Comparison of ENCODE assay signal across 8 cellular contexts in the genomic region with DNA sequence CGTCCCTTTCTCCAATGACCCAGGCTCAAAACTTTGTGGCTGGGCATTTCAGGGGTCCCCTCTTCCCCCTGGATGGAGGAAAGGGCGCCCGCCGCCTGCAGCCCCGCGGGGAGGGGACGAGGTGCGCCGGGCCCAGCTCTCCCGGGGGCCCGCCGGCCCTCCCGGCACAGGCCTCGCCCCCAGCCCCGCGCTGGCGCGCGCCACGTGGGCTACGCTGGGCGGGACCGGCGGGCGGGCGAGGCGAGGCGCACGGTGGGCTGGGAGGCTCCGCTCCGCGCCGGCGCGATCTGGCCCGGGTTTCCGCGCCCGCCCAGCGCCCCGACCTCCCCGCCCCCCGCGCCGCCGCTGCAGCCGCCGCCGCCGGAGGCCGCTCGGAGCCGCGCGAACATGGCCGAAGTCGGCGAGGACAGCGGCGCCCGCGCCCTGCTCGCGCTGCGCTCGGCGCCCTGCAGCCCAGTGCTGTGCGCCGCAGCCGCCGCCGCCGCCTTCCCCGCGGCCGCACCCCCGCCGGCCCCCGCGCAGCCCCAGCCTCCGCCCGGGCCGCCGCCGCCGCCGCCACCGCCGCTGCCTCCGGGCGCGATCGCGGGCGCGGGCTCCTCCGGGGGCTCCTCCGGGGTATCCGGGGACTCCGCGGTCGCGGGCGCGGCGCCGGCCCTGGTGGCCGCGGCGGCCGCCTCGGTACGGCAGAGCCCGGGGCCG. TPM values are rescaled to one million over a fixed set of nuclear protein-coding genes. Genes with fewer than 3 reads are reported as not detected.
DNase-seq lines count a peak whose midpoint lies in the region; ATAC-seq and TF ChIP-seq lines count a peak whose summit lies in the region.

Gene FOXK1 (plus strand): TSS at position 374 of the 699 bp plus-strand sequence. CDS start 14 bp downstream, at position 388.

- H3K27me3 Mint-ChIP-seq in CD4-positive, alpha-beta memory T cell: peaks cover 0 to 2% of the 10 kb centered on the region in 2 donors
- no peaks in the 10 kb centered on the region for H3K27me3 Mint-ChIP-seq in activated T-cell treated with anti-CD3 and anti-CD28 coated beads, Interleukin-2, amount 50 U/mL, for 4 hours (ENCODE audit: low read depth)

- peak within 1 kb of the TSS; percentile 90 to 98 (median 94) for H3K27ac Mint-ChIP-seq in CD4-positive, alpha-beta memory T cell

- H4K20me1 ChIP-seq in PC-3 (ENCODE audit: low read length): peaks cover 15% of the 10 kb centered on the region; the same call in 1 of the 2 replicates

- H3F3A ChIP-seq in PC-3 (ENCODE audit: low read length, unreplicated experiment): no peaks in the 10 kb centered on the region

- CTCF ChIA-PET in CD4-positive, alpha-beta memory T cell (lab: Charles Lee; ENCODE audit: partially characterized antibody): interaction anchor here (1.3 to 6.8 kb wide), 4 partner anchors 41 to 70 kb away, joined by 4 to 50 read pairs (median 6); no protein-coding TSS in a partner anchor
- CTCF ChIA-PET in PC-3 (lab: Charles Lee): interaction anchor here (1.4 kb wide), 1 partner anchor 40 kb away, joined by 4 read pairs; no protein-coding TSS in a partner anchor

- peak within 1 kb of the TSS; percentile 93 for H3K4me2 ChIP-seq in PC-3 (ENCODE audit: low read length)

- intact Hi-C loops in CD4-positive, alpha-beta memory T cell (cut with micrococcal nuclease): loop anchor here (1.0 to 5.0 kb wide), 2 partner anchors 41 to 45 kb away; no protein-coding TSS in a partner anchor
- intact Hi-C loops in PC-3 (cut with micrococcal nuclease) (loop anchor here (2.0 kb wide), 1 partner anchor 41 kb away; no protein-coding TSS in a partner anchor), esophagus muscularis mucosa (cut with DNase I) (loop anchor here (1.0 to 2.0 kb wide), 3 partner anchors 40 to 71 kb away; no protein-coding TSS in a partner anchor)

- H3K36me3 Mint-ChIP-seq in CD4-positive, alpha-beta memory T cell: peaks cover 7 to 15% of the 10 kb centered on the region in 2 donors
- H3K36me3 Mint-ChIP-seq in activated T-cell treated with anti-CD3 and anti-CD28 coated beads, Interleukin-2, amount 50 U/mL, for 4 hours (ENCODE audit: insufficient read depth): peaks cover 5% of the 10 kb centered on the region

- TF ChIP-seq EP300 in esophagus muscularis mucosa (IDR thresholded peaks at IDR 0.05): no peak

- BruUV-seq in PC-3 (replicated peaks; lab: Mats Ljungman, UMichigan): no TSS peak

- H3K4me3 Mint-ChIP-seq in CD4-positive, alpha-beta memory T cell: peak within 1 kb of the TSS; percentile 90 to 100 (median 96)
- peak within 1 kb of the TSS; percentile 94 for H3K4me3 Mint-ChIP-seq in activated T-cell treated with anti-CD3 and anti-CD28 coated beads, Interleukin-2, amount 50 U/mL, for 4 hours

- H3K4me3 ChIP-seq in CD4-positive, alpha-beta memory T cell (ENCODE audit: low read length in 2 of 2): peak within 1 kb of the TSS; percentile 59 to 73
- H3K4me3 ChIP-seq in PC-3 (ENCODE audit: low read length) (peak within 1 kb of the TSS; percentile 71), esophagus muscularis mucosa (peak within 1 kb of the TSS; percentile 74 to 97 (median 90))

- H3K4me1 Mint-ChIP-seq in CD4-positive, alpha-beta memory T cell: peaks cover 22 to 37% (median 28%) of the 10 kb centered on the region in 4 donors
- H3K4me1 Mint-ChIP-seq in activated T-cell treated with anti-CD3 and anti-CD28 coated beads, Interleukin-2, amount 50 U/mL, for 4 hours (ENCODE audit: low read depth): peaks cover 30% of the 10 kb centered on the region

- H3K9me3 Mint-ChIP-seq in CD4-positive, alpha-beta memory T cell: no peaks in the 10 kb centered on the region
- H3K9me3 Mint-ChIP-seq in activated T-cell treated with anti-CD3 and anti-CD28 coated beads, Interleukin-2, amount 50 U/mL, for 4 hours: no peaks in the 10 kb centered on the region

- peak; percentile 63 to 82 (median 78) for DNase-seq in CD4-positive, alpha-beta memory T cell
- DNase-seq in PC-3 (peak; percentile 67), esophagus muscularis mucosa (ENCODE audit: extremely low spot score) (no peak), myocyte (ENCODE audit: low read depth) (peak; percentile 81)
- peak; percentile 79 for DNase-seq in activated T-cell treated with anti-CD3 and anti-CD28 coated beads, Interleukin-2, amount 50 U/mL, for 4 hours
- peak; percentile 60 to 67 for DNase-seq in stimulated activated CD8-positive, alpha-beta memory T cell treated with anti-CD3 and anti-CD28 coated beads, Interleukin-7, amount 100 ng/mL, for 48 hours (ENCODE audit: extremely low read depth in 1 of 2, low read depth in 1 of 2)

- H3K79me2 ChIP-seq in PC-3 (ENCODE audit: low read length): peaks cover 46% of the 10 kb centered on the region

- peak within 1 kb of the TSS; percentile 86 for H2AFZ ChIP-seq in PC-3 (ENCODE audit: low read length)

- POLR2A ChIA-PET in CD4-positive, alpha-beta memory T cell (lab: Charles Lee; ENCODE audit: partially characterized antibody): interaction anchor here (0.6 to 8.5 kb wide), 7 partner anchors 25 to 93 kb away, joined by 3 to 216 read pairs (median 3); partner anchors contain the start of gene AP5Z1
- POLR2A ChIA-PET in PC-3 (lab: Charles Lee; ENCODE audit: unreplicated experiment): interaction anchor here (0.6 kb wide), 1 partner anchor 40 kb away, joined by 4 read pairs; no protein-coding TSS in a partner anchor

- no peaks in the 10 kb centered on the region for H3K9me2 ChIP-seq in PC-3 (replicated peaks; ENCODE audit: low read length)

- peaks cover 32% of the 10 kb centered on the region for H3K4me1 ChIP-seq in CD4-positive, alpha-beta memory T cell (ENCODE audit: insufficient read depth, low read length)
- H3K4me1 ChIP-seq in PC-3 (ENCODE audit: insufficient read depth, low read length): peaks cover 13% of the 10 kb centered on the region; the same call in 1 of the 2 replicates
- H3K4me1 ChIP-seq in esophagus muscularis mucosa: peaks cover 19 to 47% (median 43%) of the 10 kb centered on the region in 4 donors

- peak within 1 kb of the TSS; percentile 94 for H3K27ac ChIP-seq in CD4-positive, alpha-beta memory T cell (ENCODE audit: low read depth, low read length)
- peak within 1 kb of the TSS; percentile 59 for H3K27ac ChIP-seq in PC-3 (ENCODE audit: low read length)
- peak within 1 kb of the TSS; percentile 94 to 95 (median 94) for H3K27ac ChIP-seq in esophagus muscularis mucosa (replicated peaks in 1 of 4)

- H3K9ac ChIP-seq in PC-3 (ENCODE audit: low read length): peak within 1 kb of the TSS; percentile 76

- no peaks in the 10 kb centered on the region for H3K27me3 ChIP-seq in CD4-positive, alpha-beta memory T cell (ENCODE audit: insufficient read depth, low read length)
- H3K27me3 ChIP-seq in PC-3 (ENCODE audit: low read length) (no peaks in the 10 kb centered on the region), esophagus muscularis mucosa (no peaks in the 10 kb centered on the region)

- no peaks in the 10 kb centered on the region for H3K9me3 ChIP-seq in CD4-positive, alpha-beta memory T cell (ENCODE audit: control insufficient read depth in 1 of 2, low read length in 2 of 2)
- H3K9me3 ChIP-seq in PC-3 (ENCODE audit: low read length) (no peaks in the 10 kb centered on the region), esophagus muscularis mucosa (no peaks in the 10 kb centered on the region)

- no peak for TF ChIP-seq CTCF in PC-3 (conservative IDR thresholded peaks at IDR 0.05; ENCODE audit: low read depth, low read length)
- TF ChIP-seq CTCF in esophagus muscularis mucosa (IDR thresholded peaks at IDR 0.05): no peak

- H3K36me3 ChIP-seq in CD4-positive, alpha-beta memory T cell (ENCODE audit: insufficient read depth, low read length): no peaks in the 10 kb centered on the region
- H3K36me3 ChIP-seq in PC-3 (ENCODE audit: low read depth, low read length) (no peaks in the 10 kb centered on the region), esophagus muscularis mucosa (no peaks in the 10 kb centered on the region)

- no peak for TF ChIP-seq POLR2A in esophagus muscularis mucosa (IDR thresholded peaks at IDR 0.05; ENCODE audit: low read depth)

- no CpG with 5 or more reads among the region's 115 CpGs for WGBS in esophagus muscularis mucosa

- ATAC-seq in GM19397 (IDR thresholded peaks at IDR 0.05; ENCODE audit: unreplicated experiment) (peak; percentile 82), HG03565 (IDR thresholded peaks at IDR 0.05; ENCODE audit: unreplicated experiment) (peak; percentile 54), PC-3 (peak; percentile 65)
- peak; percentile 80 for ATAC-seq in activated T-cell treated with anti-CD3 and anti-CD28 coated beads, Interleukin-2, amount 50 U/mL, for 4 hours

RNA-seq across cellular contexts. Expression of gene FOXK1, which starts in this region (rescaled TPM):
- 10 to 100 TPM; 52.9 to 53.3 TPM for total RNA-seq in CD4-positive, alpha-beta memory T cell
- polyA plus RNA-seq in CD4-positive, alpha-beta memory T cell: 1 to 10 TPM; 1.3 to 5.0 TPM
- total RNA-seq in PC-3 (2014; rRNA removed) (13.2 and 22.8 TPM in 2 replicates), esophagus muscularis mucosa (10 to 100 TPM; 23.4 to 46.1 (median 36.3) TPM), myocyte (20.2 and 25.2 TPM in 2 replicates)
- 10 to 100 TPM; 46.6 to 47.9 (median 46.8) TPM for total RNA-seq in activated T-cell treated with anti-CD3 and anti-CD28 coated beads, Interleukin-2, amount 50 U/mL, for 4 hours
- polyA plus RNA-seq in myocyte (2012): 12.2 TPM
